ENCODE assay signal across 8 cellular contexts in the genomic region with DNA sequence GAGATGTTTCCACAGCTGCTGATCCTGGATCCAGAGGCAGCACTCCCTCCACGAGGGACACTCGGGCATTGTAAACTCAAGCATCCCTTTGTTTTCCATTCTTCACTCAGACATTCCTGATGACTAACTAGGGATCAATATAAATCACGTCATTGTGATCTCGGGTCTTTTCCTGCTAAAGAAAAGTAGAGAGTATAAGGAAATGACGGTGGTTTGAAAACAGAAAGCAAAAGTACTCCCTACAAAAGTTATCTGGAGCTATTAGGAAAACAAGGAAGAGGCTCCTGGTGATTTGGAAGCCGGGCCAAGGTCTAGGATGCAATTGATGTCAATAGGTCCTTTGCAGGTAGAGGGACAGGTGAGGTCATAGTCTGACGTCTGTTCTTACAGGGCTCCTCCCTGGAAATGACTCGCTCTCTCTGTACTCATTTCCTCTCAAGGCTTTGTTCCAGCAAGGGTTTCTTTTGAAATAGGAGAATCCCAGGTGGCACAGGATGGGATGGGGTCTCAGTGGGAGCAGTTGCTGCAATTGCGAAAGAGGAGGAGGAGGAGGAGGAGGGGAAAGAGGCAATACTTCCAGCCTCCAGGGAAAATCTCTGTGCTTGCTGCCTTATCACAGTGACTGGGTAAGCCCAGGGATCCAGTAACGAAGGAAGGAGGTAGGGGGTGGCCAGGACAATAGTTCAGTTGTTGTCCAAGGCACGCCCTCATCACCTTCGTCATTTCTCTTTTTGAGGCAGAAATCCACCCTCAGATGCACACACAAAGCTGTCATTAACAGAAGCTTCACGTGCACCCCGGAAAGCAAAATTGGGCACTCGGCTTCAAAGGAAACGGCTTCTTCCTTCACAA.
DNase-seq lines count a peak whose midpoint lies in the region; ATAC-seq and TF ChIP-seq lines count a peak whose summit lies in the region.

No MANE protein-coding gene starts in this region.

- peaks cover 11% of the 10 kb centered on the region for H3K4me1 Mint-ChIP-seq in mesothelial cell of epicardium

- no peaks in the 10 kb centered on the region for H3K9me3 Mint-ChIP-seq in mesothelial cell of epicardium

- 26% methylated on average over 15 to 16 of the region's 16 CpGs for WGBS in GM23248 (ENCODE audit: low coverage in 1 of 2, low lambda C conversion rate in 2 of 2, missing lambda C conversion rate in 2 of 2), 2 experiments

- in situ Hi-C loops in GM23248 (cut with MboI): no loop called here

- H3K9me2 ChIP-seq in GM23248 (ENCODE audit: insufficient read depth): no peaks in the 10 kb centered on the region

- H3K36me3 ChIP-seq in GM23248 (ENCODE audit: low read depth) (no peaks in the 10 kb centered on the region), vagina (no peaks in the 10 kb centered on the region)

- H3K4me3 ChIP-seq in AG10803 (ENCODE audit: low read length): peak overlapping the region; percentile 44
- peak overlapping the region; percentile 59 for H3K4me3 ChIP-seq in GM23248
- H3K4me3 ChIP-seq in dorsolateral prefrontal cortex: peak overlapping the region in 52 of 59 donors; percentile 9 to 65 (median 40)
- H3K4me3 ChIP-seq in vagina: peak overlapping the region; percentile 21 to 24

- H3K9me3 ChIP-seq in GM23248 (ENCODE audit: low read depth): no peaks in the 10 kb centered on the region
- no peaks in the 10 kb centered on the region for H3K9me3 ChIP-seq in vagina

- H3K4me2 ChIP-seq in GM23248 (ENCODE audit: unreplicated experiment): peak overlapping the region; percentile 64

- peak overlapping the region; percentile 37 for H3K4me3 Mint-ChIP-seq in mesothelial cell of epicardium

- no peaks in the 10 kb centered on the region for H3K79me2 ChIP-seq in GM23248 (ENCODE audit: insufficient read depth)

- H3K27ac Mint-ChIP-seq in mesothelial cell of epicardium: peak overlapping the region; percentile 77

- no peaks in the 10 kb centered on the region for H3K4me1 ChIP-seq in GM23248 (ENCODE audit: insufficient read depth)
- H3K4me1 ChIP-seq in vagina: peaks cover 7% of the 10 kb centered on the region

- intact Hi-C loops in dorsolateral prefrontal cortex (cut with DNase I) (no loop called here), vagina (cut with DNase I) (no loop called here)

- DNase-seq in AG10803 (ENCODE audit: low read depth): peak; percentile 33
- DNase-seq in GM23248: peak; percentile 60
- DNase-seq in OCI-M1 (lab: John Stamatoyannopoulos, UW): peak; percentile 59
- no peak for DNase-seq in dorsolateral prefrontal cortex
- DNase-seq in mesothelial cell of epicardium (ENCODE audit: low spot score in 2 of 2, unreplicated experiment in 2 of 2): no peak
- DNase-seq in vagina (ENCODE audit: extremely low spot score in 2 of 2): no peak
- no peak for DNase-seq in NCI-H1694 (lab: John Stamatoyannopoulos, UW)

- peak overlapping the region; percentile 17; the same call in 1 of the 2 replicates for H3K9ac ChIP-seq in GM23248

- H3K27ac ChIP-seq in GM23248 (no peak overlapping the region), dorsolateral prefrontal cortex (peak overlapping the region in 9 of 59 donors; percentile 0 to 65 (median 39)), vagina (peak overlapping the region; percentile 54)

- no peak for TF ChIP-seq CTCF in AG10803 (conservative IDR thresholded peaks at IDR 0.05; ENCODE audit: low read length)
- TF ChIP-seq CTCF in dorsolateral prefrontal cortex (IDR thresholded peaks at IDR 0.05 in 54 of 56, conservative IDR thresholded peaks at IDR 0.05 in 2 of 56; ENCODE audit: low read depth in 1 of 56, partially characterized antibody in 56 of 56): no peak
- no peak for TF ChIP-seq CTCF in mesothelial cell of epicardium (IDR thresholded peaks at IDR 0.05; ENCODE audit: unreplicated experiment)
- no peak for TF ChIP-seq CTCF in vagina (IDR thresholded peaks at IDR 0.05)

- no peak for ATAC-seq in GM21717 (IDR thresholded peaks at IDR 0.05; ENCODE audit: unreplicated experiment)

- H3K27me3 ChIP-seq in GM23248 (replicated peaks; ENCODE audit: insufficient read depth) (peaks cover 13% of the 10 kb centered on the region; the same call in 1 of the 2 replicates), dorsolateral prefrontal cortex (peaks cover 0 to 13% (median 0%) of the 10 kb centered on the region in 45 donors), vagina (no peaks in the 10 kb centered on the region)

- no peaks in the 10 kb centered on the region for H3F3A ChIP-seq in GM23248 (ENCODE audit: insufficient read depth)

- H2AFZ ChIP-seq in GM23248: peak overlapping the region; percentile 50

- no peaks in the 10 kb centered on the region for H3K36me3 Mint-ChIP-seq in mesothelial cell of epicardium

- no peaks in the 10 kb centered on the region for H4K20me1 ChIP-seq in GM23248 (ENCODE audit: insufficient read depth)

- H3K27me3 Mint-ChIP-seq in mesothelial cell of epicardium (ENCODE audit: low read depth): no peaks in the 10 kb centered on the region

- no peak for TF ChIP-seq POLR2A in vagina (IDR thresholded peaks at IDR 0.05)

Comparison
In these comparisons a context has a peak if more than half of its experiments do, and no peak if none do; other contexts are left out.
1. DNase-seq: peak in AG10803 (single experiment), GM23248 (single experiment) and OCI-M1 (single experiment); none in dorsolateral prefrontal cortex (0 of 10), mesothelial cell of epicardium (0 of 2), vagina (0 of 2) and NCI-H1694 (single experiment).
2. Peak in every context shown above with its lines, with median percentiles within 50 percentile points of each other: H3K4me3 ChIP-seq.